1 cellular context compared by ENCODE assay signal in genomic region chr2:134119672-134120159, GRCh38.
A peak's percentile ranks its signal among the peaks of the same experiment; 100 is the strongest.
TF ChIP-seq lines count a peak whose summit lies in the region.

No MANE protein-coding gene starts in this region.

TF ChIP-seq in HepG2, 621 proteins besides CTCF, POLR2A, EP300 and RAD21 (continued from another document and continues in another):
- TF ChIP-seq PATZ1 (CRISPR knock-in tag; IDR thresholded peaks at IDR 0.05), result peak; percentile 72
- 0 out of 2 replicates have a peak, but pooled peaks have one; percentile 4 for TF ChIP-seq ZXDC (CRISPR knock-in tag; IDR thresholded peaks at IDR 0.05)
- TF ChIP-seq ZNF513 (CRISPR knock-in tag; conservative IDR thresholded peaks at IDR 0.05), result no peak
- no peak for TF ChIP-seq HNRNPH1 (optimal IDR thresholded peaks at IDR 0.05; ENCODE audit: low read depth, low read length)
- no peak for TF ChIP-seq PAWR (CRISPR knock-in tag; IDR thresholded peaks at IDR 0.05; ENCODE audit: borderline replicate concordance)
- no peak for TF ChIP-seq TFE3 (CRISPR knock-in tag; IDR thresholded peaks at IDR 0.05)
- no peak for TF ChIP-seq SMC3 (IDR thresholded peaks at IDR 0.05; ENCODE audit: low read length)
- TF ChIP-seq BORCS8-MEF2B (CRISPR knock-in tag; IDR thresholded peaks at IDR 0.05), result no peak
- TF ChIP-seq, protein P1, sequence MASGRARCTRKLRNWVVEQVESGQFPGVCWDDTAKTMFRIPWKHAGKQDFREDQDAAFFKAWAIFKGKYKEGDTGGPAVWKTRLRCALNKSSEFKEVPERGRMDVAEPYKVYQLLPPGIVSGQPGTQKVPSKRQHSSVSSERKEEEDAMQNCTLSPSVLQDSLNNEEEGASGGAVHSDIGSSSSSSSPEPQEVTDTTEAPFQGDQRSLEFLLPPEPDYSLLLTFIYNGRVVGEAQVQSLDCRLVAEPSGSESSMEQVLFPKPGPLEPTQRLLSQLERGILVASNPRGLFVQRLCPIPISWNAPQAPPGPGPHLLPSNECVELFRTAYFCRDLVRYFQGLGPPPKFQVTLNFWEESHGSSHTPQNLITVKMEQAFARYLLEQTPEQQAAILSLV (CRISPR knock-in tag; IDR thresholded peaks at IDR 0.05; ENCODE audit: borderline replicate concordance), result 0 out of 2 replicates have a peak, but pooled peaks have one; percentile 43
- no peak for TF ChIP-seq FOXP1 (IDR thresholded peaks at IDR 0.05)
- TF ChIP-seq FOXP1 (CRISPR knock-in tag; IDR thresholded peaks at IDR 0.05), result no peak
- peak; percentile 47; the same call in 1 of the 3 replicates for TF ChIP-seq MXI1 (IDR thresholded peaks at IDR 0.05; ENCODE audit: borderline replicate concordance, low read depth, low read length)
- no peak for TF ChIP-seq TBL1XR1 (IDR thresholded peaks at IDR 0.05; ENCODE audit: borderline replicate concordance, low read length, partially characterized antibody)
- TF ChIP-seq, protein P2, sequence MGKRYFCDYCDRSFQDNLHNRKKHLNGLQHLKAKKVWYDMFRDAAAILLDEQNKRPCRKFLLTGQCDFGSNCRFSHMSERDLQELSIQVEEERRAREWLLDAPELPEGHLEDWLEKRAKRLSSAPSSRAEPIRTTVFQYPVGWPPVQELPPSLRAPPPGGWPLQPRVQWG (CRISPR knock-in tag; IDR thresholded peaks at IDR 0.05; ENCODE audit: borderline replicate concordance, low read depth), result no peak
- no peak for TF ChIP-seq KIAA2018 (CRISPR knock-in tag; IDR thresholded peaks at IDR 0.05; ENCODE audit: borderline replicate concordance)
- no peak for TF ChIP-seq DNMT1 (CRISPR knock-in tag; IDR thresholded peaks at IDR 0.05)
- TF ChIP-seq CCAR2 (optimal IDR thresholded peaks at IDR 0.05; ENCODE audit: low read depth, low read length), result no peak
- TF ChIP-seq RARA (CRISPR knock-in tag; IDR thresholded peaks at IDR 0.05), result 0 out of 2 replicates have a peak, but pooled peaks have one; percentile 10
- peak; percentile 55; the same call in 1 of the 2 replicates for TF ChIP-seq SRY (CRISPR knock-in tag; IDR thresholded peaks at IDR 0.05)
- TF ChIP-seq ZNF670 (CRISPR knock-in tag; IDR thresholded peaks at IDR 0.05; ENCODE audit: borderline replicate concordance), result no peak
- no peak for TF ChIP-seq ARNT (IDR thresholded peaks at IDR 0.05)
- TF ChIP-seq MXD3 (CRISPR knock-in tag; IDR thresholded peaks at IDR 0.05), result no peak
- TF ChIP-seq GLI4 (CRISPR knock-in tag; IDR thresholded peaks at IDR 0.05; ENCODE audit: borderline replicate concordance), result no peak
- TF ChIP-seq MIER2 (CRISPR knock-in tag; IDR thresholded peaks at IDR 0.05), result no peak
- TF ChIP-seq ZFP41 (CRISPR knock-in tag; IDR thresholded peaks at IDR 0.05; ENCODE audit: borderline replicate concordance), result peak; percentile 59; the same call in 1 of the 2 replicates
- no peak for TF ChIP-seq NFE2L1 (CRISPR knock-in tag; IDR thresholded peaks at IDR 0.05; ENCODE audit: borderline replicate concordance)
- peak; percentile 28; the same call in 1 of the 2 replicates for TF ChIP-seq TARDBP (CRISPR knock-in tag; IDR thresholded peaks at IDR 0.05)
- no peak for TF ChIP-seq PLRG1 (conservative IDR thresholded peaks at IDR 0.05)
- TF ChIP-seq GMEB1 (CRISPR knock-in tag; IDR thresholded peaks at IDR 0.05; ENCODE audit: borderline replicate concordance), result peak; percentile 56; the same call in 1 of the 2 replicates
- TF ChIP-seq NFRKB (IDR thresholded peaks at IDR 0.05), result no peak
- no peak for TF ChIP-seq SETDB1 (CRISPR knock-in tag; IDR thresholded peaks at IDR 0.05; ENCODE audit: borderline replicate concordance)
- TF ChIP-seq CHCHD3 (CRISPR knock-in tag; IDR thresholded peaks at IDR 0.05), result 0 out of 2 replicates have a peak, but pooled peaks have one; percentile 38
- TF ChIP-seq SALL1 (CRISPR knock-in tag; IDR thresholded peaks at IDR 0.05), result 0 out of 2 replicates have a peak, but pooled peaks have one; percentile 65
- TF ChIP-seq ELF3 (CRISPR knock-in tag; IDR thresholded peaks at IDR 0.05), result no peak
- peak; percentile 72 for TF ChIP-seq RBM39 (IDR thresholded peaks at IDR 0.05; ENCODE audit: low read depth, low read length, poor library complexity, severe bottlenecking)
- TF ChIP-seq KLF16 (CRISPR knock-in tag; IDR thresholded peaks at IDR 0.05), result peak in 1 of 2 experiments; percentile 38; a peak in 1 of 4 replicates
